In genomic region chr10:75876710-75877109, GRCh38 we compare ENCODE assay signal across 23 cellular contexts.
"Had no signal": no experiment of that assay in that cellular context is flagged by ENCODE, and none has a peak within 500 bp of the region (broad histone marks: within the 10 kb centered on the region; RNA-seq: fewer than 3 reads in every experiment).

No MANE protein-coding gene starts in this region.

- H3K36me3 Mint-ChIP-seq: naive thymus-derived CD8-positive, alpha-beta T cell; stimulated activated memory B cell treated with anti-CD40 and anti-IgM and Interleukin-4, amounts not matched to agents 10 μg/mL and 1 μg/mL and 100 μg/mL, for 72 hours had no signal

- H3K36me3 ChIP-seq: esophagus squamous epithelium, gastroesophageal sphincter, neutrophil, spleen, tibial artery, upper lobe of left lung, vagina had no signal

- H3K27me3 Mint-ChIP-seq: dendritic cell treated with granulocyte-macrophage colony-stimulating factor and Interleukin-4, amounts not matched to agents 40 ng/mL and 50 ng/mL, for 4 days; stimulated activated memory B cell treated with anti-CD40 and anti-IgM and Interleukin-4, amounts not matched to agents 10 μg/mL and 1 μg/mL and 100 μg/mL, for 72 hours; stimulated activated naive CD8-positive, alpha-beta T cell treated with anti-CD3 and anti-CD28 coated beads, Interleukin-15, Interleukin-2, amounts not matched to agents 100 ng/mL and 50 ng/mL, for 24 hours had no signal

- H3K9me3 Mint-ChIP-seq: dendritic cell treated with granulocyte-macrophage colony-stimulating factor and Interleukin-4, amounts not matched to agents 40 ng/mL and 50 ng/mL, for 4 days; stimulated activated naive CD8-positive, alpha-beta T cell treated with anti-CD3 and anti-CD28 coated beads, Interleukin-15, Interleukin-2, amounts not matched to agents 100 ng/mL and 50 ng/mL, for 24 hours had no signal

- H3K27ac Mint-ChIP-seq: dendritic cell treated with granulocyte-macrophage colony-stimulating factor and Interleukin-4, amounts not matched to agents 40 ng/mL and 50 ng/mL, for 4 days; effector memory CD8-positive, alpha-beta T cell; naive thymus-derived CD8-positive, alpha-beta T cell; stimulated activated memory B cell treated with anti-CD40 and anti-IgM and Interleukin-4, amounts not matched to agents 10 μg/mL and 1 μg/mL and 100 μg/mL, for 72 hours; stimulated activated naive CD8-positive, alpha-beta T cell treated with anti-CD3 and anti-CD28 coated beads, Interleukin-15, Interleukin-2, amounts not matched to agents 100 ng/mL and 50 ng/mL, for 24 hours had no signal

- H3K27me3 ChIP-seq: esophagus squamous epithelium, gastroesophageal sphincter, neutrophil, spleen, tibial artery, upper lobe of left lung, vagina had no signal

- H3K9me3 ChIP-seq: esophagus squamous epithelium, gastroesophageal sphincter, mucosa of descending colon, neutrophil, spleen, tibial artery, upper lobe of left lung, vagina had no signal

- H3K27ac ChIP-seq: esophagus squamous epithelium, gastroesophageal sphincter, neutrophil, spleen, tibial artery, upper lobe of left lung, vagina had no signal

- DNase-seq: effector memory CD8-positive, alpha-beta T cell; esophagus squamous epithelium; foreskin fibroblast; glutamatergic neuron; kidney; left cardiac atrium; left ventricle myocardium superior; mucosa of descending colon; naive thymus-derived CD8-positive, alpha-beta T cell; posterior cingulate gyrus; spleen; stimulated activated CD4-positive, alpha-beta T cell treated with anti-CD3 and anti-CD28 coated beads, Interleukin-15, amount 100 ng/mL, for 24 hours; stimulated activated CD4-positive, alpha-beta T cell treated with anti-CD3 and anti-CD28 coated beads, Interleukin-1b, Interleukin-23, amount 100 ng/mL, for 48 hours; stimulated activated CD4-positive, alpha-beta T cell treated with anti-CD3 and anti-CD28 coated beads, Interleukin-4, amount 100 ng/mL, for 24 hours; tibial artery; upper lobe of left lung had no signal

- H3K4me1 Mint-ChIP-seq: stimulated activated memory B cell treated with anti-CD40 and anti-IgM and Interleukin-4, amounts not matched to agents 10 μg/mL and 1 μg/mL and 100 μg/mL, for 72 hours had no signal

- H3K4me3 ChIP-seq: esophagus squamous epithelium, gastroesophageal sphincter, mucosa of descending colon, spleen, tibial artery, upper lobe of left lung, vagina had no signal

- H3K4me3 Mint-ChIP-seq: dendritic cell treated with granulocyte-macrophage colony-stimulating factor and Interleukin-4, amounts not matched to agents 40 ng/mL and 50 ng/mL, for 4 days; effector memory CD8-positive, alpha-beta T cell; naive thymus-derived CD8-positive, alpha-beta T cell; stimulated activated memory B cell treated with anti-CD40 and anti-IgM and Interleukin-4, amounts not matched to agents 10 μg/mL and 1 μg/mL and 100 μg/mL, for 72 hours; stimulated activated naive CD8-positive, alpha-beta T cell treated with anti-CD3 and anti-CD28 coated beads, Interleukin-15, Interleukin-2, amounts not matched to agents 100 ng/mL and 50 ng/mL, for 24 hours had no signal

- ATAC-seq: effector memory CD8-positive, alpha-beta T cell; gastroesophageal sphincter; left cardiac atrium; left ventricle myocardium superior; mucosa of descending colon; naive thymus-derived CD8-positive, alpha-beta T cell; sciatic nerve; stimulated activated memory B cell treated with anti-CD40 and anti-IgM and Interleukin-4, amounts not matched to agents 10 μg/mL and 1 μg/mL and 100 μg/mL, for 72 hours had no signal

- H3K4me1 ChIP-seq: esophagus squamous epithelium, gastroesophageal sphincter, spleen, tibial artery, vagina had no signal
